12 cellular contexts compared by ENCODE assay signal in the genomic region with DNA sequence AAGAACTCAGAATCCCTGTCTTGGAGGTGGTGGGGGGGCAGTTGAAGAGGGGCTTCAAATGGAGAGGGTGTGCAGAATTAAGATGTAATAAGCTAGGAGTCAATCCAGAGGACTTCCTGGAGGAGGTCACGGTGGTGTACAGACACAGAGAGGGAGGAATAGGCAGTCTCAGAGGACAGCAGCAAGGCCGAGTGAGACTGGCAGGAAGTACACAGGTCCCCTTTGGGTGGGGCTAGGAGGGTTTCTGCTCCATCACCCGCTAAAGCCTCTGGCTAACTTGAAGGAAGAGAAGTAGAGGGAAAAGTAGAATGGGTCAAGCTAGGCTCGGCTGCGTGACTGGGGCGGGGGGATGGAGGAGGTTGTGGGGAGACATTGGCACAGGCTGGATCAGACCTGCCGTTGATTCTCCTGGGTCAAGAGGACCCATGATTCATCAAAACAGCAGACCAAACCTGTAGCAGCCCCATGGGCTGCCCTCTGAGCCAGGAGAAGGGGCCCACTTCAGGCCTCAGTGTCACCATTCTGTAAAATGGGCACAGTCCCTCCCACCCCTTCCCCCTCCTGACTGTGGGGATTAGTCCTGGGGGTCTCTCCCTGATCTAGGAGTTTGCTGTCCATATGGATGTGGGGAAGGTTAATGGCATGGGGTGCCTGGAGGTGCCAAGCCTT. TPM values are rescaled to one million over a fixed set of nuclear protein-coding genes. Genes with fewer than 3 reads are reported as not detected.
DNase-seq lines count a peak whose midpoint lies in the region; ATAC-seq and TF ChIP-seq lines count a peak whose summit lies in the region.
"Had no signal": no experiment of that assay in that cellular context is flagged by ENCODE, and none has a peak within 500 bp of the region (broad histone marks: within the 10 kb centered on the region; RNA-seq: fewer than 3 reads in every experiment).

No MANE protein-coding gene starts in this region.

- no peak overlapping the region for H2AFZ ChIP-seq in Karpas-422 (ENCODE audit: low read length)

- H3K9me3 Mint-ChIP-seq in activated CD4-positive, alpha-beta memory T cell treated with anti-CD3 and anti-CD28 coated beads for 36 hours: no peaks in the 10 kb centered on the region

- peak overlapping the region; percentile 49 for H3K4me2 ChIP-seq in DOHH2 (ENCODE audit: low read length)
- no peak overlapping the region for H3K4me2 ChIP-seq in Karpas-422 (ENCODE audit: low read depth, low read length, poor library complexity, severe bottlenecking)
- H3K4me2 ChIP-seq: KMS-11 had no signal

- no peaks in the 10 kb centered on the region for H3K36me3 Mint-ChIP-seq in activated CD4-positive, alpha-beta memory T cell treated with anti-CD3 and anti-CD28 coated beads for 36 hours

- POLR2A ChIA-PET in activated CD4-positive, alpha-beta memory T cell treated with anti-CD3 and anti-CD28 coated beads for 36 hours (lab: Charles Lee): no interaction called here

- no peak overlapping the region for H3K27ac Mint-ChIP-seq in activated CD4-positive, alpha-beta memory T cell treated with anti-CD3 and anti-CD28 coated beads for 36 hours

- H3F3A ChIP-seq in DOHH2 (ENCODE audit: control insufficient read depth, insufficient read depth): no peaks in the 10 kb centered on the region

- no peak for ATAC-seq in HG03159 (IDR thresholded peaks at IDR 0.05; ENCODE audit: unreplicated experiment)

- H3K9ac ChIP-seq in Karpas-422 (ENCODE audit: low read length) (no peak overlapping the region), rectal smooth muscle tissue (ENCODE audit: low read length) (peak overlapping the region; percentile 40)
- H3K9ac ChIP-seq: KMS-11 had no signal

- H3K9me2 ChIP-seq in DOHH2 (replicated peaks; ENCODE audit: control insufficient read depth, low read length) (no peaks in the 10 kb centered on the region), Karpas-422 (replicated peaks; ENCODE audit: insufficient read depth, low read length) (no peaks in the 10 kb centered on the region)

- no peaks in the 10 kb centered on the region for H4K20me1 ChIP-seq in DOHH2 (ENCODE audit: control insufficient read depth, insufficient read depth, low read depth, low read length)
- no peaks in the 10 kb centered on the region for H4K20me1 ChIP-seq in Karpas-422 (ENCODE audit: insufficient read depth, low read depth, low read length)

- DNase-seq in Karpas-422 (peak; percentile 45), UCSD-AML1 (lab: John Stamatoyannopoulos, UW; ENCODE audit: unreplicated experiment) (no peak), NCI-H82 (lab: John Stamatoyannopoulos, UW) (no peak)
- no peak for DNase-seq in activated CD4-positive, alpha-beta memory T cell treated with anti-CD3 and anti-CD28 coated beads for 36 hours
- DNase-seq: NCI-H524; stimulated activated CD4-positive, alpha-beta T cell treated with anti-CD3 and anti-CD28 coated beads, Interleukin-12 subunit alpha, Interleukin-12 subunit beta, amount 100 ng/mL, for 4 hours had no signal

- H3K79me2 ChIP-seq in DOHH2 (ENCODE audit: control insufficient read depth, low read length): no peaks in the 10 kb centered on the region
- no peaks in the 10 kb centered on the region for H3K79me2 ChIP-seq in Karpas-422 (ENCODE audit: low read length)

- TF ChIP-seq CTCF in DOHH2 (IDR thresholded peaks at IDR 0.05; ENCODE audit: low read depth, low read length, poor library complexity, severe bottlenecking): no peak

- H3K36me3 ChIP-seq in DOHH2 (ENCODE audit: control insufficient read depth, low read length): no peaks in the 10 kb centered on the region
- H3K36me3 ChIP-seq in Karpas-422 (ENCODE audit: insufficient read depth, low read length): no peaks in the 10 kb centered on the region
- no peaks in the 10 kb centered on the region for H3K36me3 ChIP-seq in rectal smooth muscle tissue (ENCODE audit: control insufficient read depth, insufficient read depth, low read length)

- H3K27ac ChIP-seq in DOHH2 (ENCODE audit: low read depth, low read length) (no peak overlapping the region), Karpas-422 (ENCODE audit: low read length) (no peak overlapping the region), cingulate gyrus (ENCODE audit: low read depth, low read length) (peak overlapping the region; percentile 39), rectal smooth muscle tissue (ENCODE audit: low read depth, low read length) (peak overlapping the region; percentile 98)
- H3K27ac ChIP-seq: KMS-11 had no signal

- H3K9me3 ChIP-seq in DOHH2 (ENCODE audit: control insufficient read depth, insufficient read depth, low read length) (no peaks in the 10 kb centered on the region), Karpas-422 (ENCODE audit: low read length) (no peaks in the 10 kb centered on the region)

- H3K4me1 Mint-ChIP-seq in activated CD4-positive, alpha-beta memory T cell treated with anti-CD3 and anti-CD28 coated beads for 36 hours (ENCODE audit: low read depth): peaks cover 9% of the 10 kb centered on the region

- peak overlapping the region; percentile 17; the same call in 1 of the 2 replicates for H3K4me3 ChIP-seq in DOHH2 (ENCODE audit: low read length)
- no peak overlapping the region for H3K4me3 ChIP-seq in Karpas-422 (ENCODE audit: low read length)
- H3K4me3 ChIP-seq in rectal smooth muscle tissue (ENCODE audit: low read length): peak overlapping the region; percentile 15

- intact Hi-C loops in activated CD4-positive, alpha-beta memory T cell treated with anti-CD3 and anti-CD28 coated beads for 36 hours (cut with micrococcal nuclease): no loop called here

- H3K27me3 ChIP-seq in DOHH2 (ENCODE audit: control insufficient read depth, low read length) (peaks cover 4% of the 10 kb centered on the region; the same call in 1 of the 2 replicates), Karpas-422 (ENCODE audit: low read length) (no peaks in the 10 kb centered on the region), rectal smooth muscle tissue (ENCODE audit: control insufficient read depth, insufficient read depth, low read length) (no peaks in the 10 kb centered on the region)

- no peak overlapping the region for H3K4me3 Mint-ChIP-seq in activated CD4-positive, alpha-beta memory T cell treated with anti-CD3 and anti-CD28 coated beads for 36 hours

- CTCF ChIA-PET in activated CD4-positive, alpha-beta memory T cell treated with anti-CD3 and anti-CD28 coated beads for 36 hours (lab: Charles Lee): no interaction called here

- peaks cover 5% of the 10 kb centered on the region for H3K27me3 Mint-ChIP-seq in activated CD4-positive, alpha-beta memory T cell treated with anti-CD3 and anti-CD28 coated beads for 36 hours

- H3K4me1 ChIP-seq in DOHH2 (ENCODE audit: control insufficient read depth, low read length) (peaks cover 40% of the 10 kb centered on the region), Karpas-422 (ENCODE audit: low read length) (peaks cover 8% of the 10 kb centered on the region), rectal smooth muscle tissue (ENCODE audit: control insufficient read depth, insufficient read depth, low read length) (peaks cover 66% of the 10 kb centered on the region)

RNA-seq across cellular contexts. Expression of gene CSPG4, which starts 16.9 kb away (rescaled TPM):
- total RNA-seq in Karpas-422 (2014; rRNA removed; shearing (Covaris generic); ENCODE audit: low replicate concordance): 0.11 TPM in 1 of 2 replicates, not detected in the other
- not detected for total RNA-seq in activated CD4-positive, alpha-beta memory T cell treated with anti-CD3 and anti-CD28 coated beads for 36 hours
- total RNA-seq: T-helper 2 cell treated with Interferon-gamma antibody and Interleukin-4, amounts not matched to agents 100 ng/mL and 5 ng/mL, for 36 hours had no signal

RNA-seq across cellular contexts. Expression of gene SNX33, which starts 48.1 kb away (rescaled TPM):
- total RNA-seq in Karpas-422 (2014; rRNA removed; shearing (Covaris generic); ENCODE audit: low replicate concordance): 0.07 TPM in 1 of 2 replicates, not detected in the other
- 1 to 10 TPM; 3.0 to 3.2 TPM for total RNA-seq in activated CD4-positive, alpha-beta memory T cell treated with anti-CD3 and anti-CD28 coated beads for 36 hours

RNA-seq across cellular contexts. Expression of gene IMP3, which starts 55.7 kb away (rescaled TPM):
- total RNA-seq in Karpas-422 (2014; rRNA removed; shearing (Covaris generic); ENCODE audit: low replicate concordance): 82.7 and 119 TPM in 2 replicates
- 10 to 100 TPM; 71.7 to 72.4 TPM for total RNA-seq in activated CD4-positive, alpha-beta memory T cell treated with anti-CD3 and anti-CD28 coated beads for 36 hours

Comparison
In these comparisons a context has a peak if more than half of its experiments do, and no peak if none do; other contexts are left out.
1. H3K27ac ChIP-seq: peak in cingulate gyrus (single experiment) and rectal smooth muscle tissue (single experiment); none in DOHH2 (single experiment) and Karpas-422 (single experiment).